1 cellular context compared by ENCODE assay signal in the genomic region with DNA sequence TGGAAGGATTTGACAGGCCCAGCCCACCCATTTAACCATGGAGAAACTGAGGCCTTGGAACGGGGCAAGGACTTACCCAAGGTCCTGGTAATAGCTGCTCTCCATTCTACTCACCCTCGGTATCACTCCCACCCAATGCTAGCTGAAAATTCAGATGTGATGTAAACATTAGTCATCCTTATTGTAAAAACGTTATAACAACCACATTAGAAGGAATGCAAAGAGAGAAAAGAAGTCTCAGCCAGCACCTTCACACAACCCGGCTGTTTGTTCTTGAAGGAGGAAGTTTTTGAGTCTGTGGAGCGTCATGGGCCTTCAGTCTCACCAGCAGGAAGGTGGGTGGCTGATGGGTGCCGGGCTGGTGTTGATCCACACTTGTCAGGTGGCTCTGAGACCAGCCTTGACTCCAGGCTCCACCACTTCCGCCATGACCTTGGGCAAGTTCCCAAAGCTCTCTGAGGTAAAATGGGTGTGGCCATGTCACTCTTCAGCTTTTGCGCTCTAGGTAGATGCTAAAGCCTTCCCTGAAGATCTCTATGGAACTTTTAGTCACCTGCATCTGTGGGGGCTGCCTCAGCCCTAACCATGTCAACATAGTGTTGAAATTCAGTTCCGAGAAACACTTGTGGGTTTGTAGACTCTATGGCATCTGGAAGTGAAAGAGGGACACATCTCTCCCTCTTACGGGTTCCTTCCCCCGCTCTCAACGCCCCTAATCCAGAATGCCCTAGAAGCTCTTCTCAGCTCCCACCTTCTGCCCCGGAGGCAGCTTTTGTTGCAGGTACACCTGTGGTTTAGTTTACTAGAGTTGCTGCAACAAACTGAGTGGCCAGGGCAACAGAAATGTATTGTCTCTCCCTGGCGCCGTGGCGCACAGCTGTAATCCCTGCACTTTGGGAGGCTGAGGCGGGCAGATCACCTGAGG.
TF ChIP-seq lines count a peak whose summit lies in the region.

No MANE protein-coding gene starts in this region.

TF ChIP-seq in HCT116, 20 proteins besides CTCF, POLR2A, EP300 and RAD21 (continued from another document):
- TF ChIP-seq, protein P1, sequence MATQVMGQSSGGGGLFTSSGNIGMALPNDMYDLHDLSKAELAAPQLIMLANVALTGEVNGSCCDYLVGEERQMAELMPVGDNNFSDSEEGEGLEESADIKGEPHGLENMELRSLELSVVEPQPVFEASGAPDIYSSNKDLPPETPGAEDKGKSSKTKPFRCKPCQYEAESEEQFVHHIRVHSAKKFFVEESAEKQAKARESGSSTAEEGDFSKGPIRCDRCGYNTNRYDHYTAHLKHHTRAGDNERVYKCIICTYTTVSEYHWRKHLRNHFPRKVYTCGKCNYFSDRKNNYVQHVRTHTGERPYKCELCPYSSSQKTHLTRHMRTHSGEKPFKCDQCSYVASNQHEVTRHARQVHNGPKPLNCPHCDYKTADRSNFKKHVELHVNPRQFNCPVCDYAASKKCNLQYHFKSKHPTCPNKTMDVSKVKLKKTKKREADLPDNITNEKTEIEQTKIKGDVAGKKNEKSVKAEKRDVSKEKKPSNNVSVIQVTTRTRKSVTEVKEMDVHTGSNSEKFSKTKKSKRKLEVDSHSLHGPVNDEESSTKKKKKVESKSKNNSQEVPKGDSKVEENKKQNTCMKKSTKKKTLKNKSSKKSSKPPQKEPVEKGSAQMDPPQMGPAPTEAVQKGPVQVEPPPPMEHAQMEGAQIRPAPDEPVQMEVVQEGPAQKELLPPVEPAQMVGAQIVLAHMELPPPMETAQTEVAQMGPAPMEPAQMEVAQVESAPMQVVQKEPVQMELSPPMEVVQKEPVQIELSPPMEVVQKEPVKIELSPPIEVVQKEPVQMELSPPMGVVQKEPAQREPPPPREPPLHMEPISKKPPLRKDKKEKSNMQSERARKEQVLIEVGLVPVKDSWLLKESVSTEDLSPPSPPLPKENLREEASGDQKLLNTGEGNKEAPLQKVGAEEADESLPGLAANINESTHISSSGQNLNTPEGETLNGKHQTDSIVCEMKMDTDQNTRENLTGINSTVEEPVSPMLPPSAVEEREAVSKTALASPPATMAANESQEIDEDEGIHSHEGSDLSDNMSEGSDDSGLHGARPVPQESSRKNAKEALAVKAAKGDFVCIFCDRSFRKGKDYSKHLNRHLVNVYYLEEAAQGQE (IDR thresholded peaks at IDR 0.05; ENCODE audit: low read depth): no peak
- TF ChIP-seq CEBPB (IDR thresholded peaks at IDR 0.05; ENCODE audit: low read depth): no peak
- no peak for TF ChIP-seq ELF1 (IDR thresholded peaks at IDR 0.05; ENCODE audit: borderline replicate concordance, low read depth)
- peak; percentile 44 for TF ChIP-seq TCF7L2 (IDR thresholded peaks at IDR 0.05; ENCODE audit: borderline replicate concordance, extremely low read depth, insufficient read depth, insufficient read length)
- no peak for TF ChIP-seq ZNF274 (IDR thresholded peaks at IDR 0.05; ENCODE audit: low read depth, low read length)
- TF ChIP-seq SIN3A (IDR thresholded peaks at IDR 0.05; ENCODE audit: low read depth): no peak
- TF ChIP-seq JUND (IDR thresholded peaks at IDR 0.05): no peak
- 0 out of 2 replicates have a peak, but pooled peaks have one; percentile 16 for TF ChIP-seq FOSL1 (IDR thresholded peaks at IDR 0.05; ENCODE audit: low read depth)
- no peak for TF ChIP-seq YY1 (IDR thresholded peaks at IDR 0.05; ENCODE audit: extremely low read depth, insufficient replicate concordance, low read depth, low read length)
- TF ChIP-seq EGR1 (IDR thresholded peaks at IDR 0.05; ENCODE audit: low read depth): no peak
- TF ChIP-seq, protein P2, sequence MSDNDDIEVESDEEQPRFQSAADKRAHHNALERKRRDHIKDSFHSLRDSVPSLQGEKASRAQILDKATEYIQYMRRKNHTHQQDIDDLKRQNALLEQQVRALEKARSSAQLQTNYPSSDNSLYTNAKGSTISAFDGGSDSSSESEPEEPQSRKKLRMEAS (IDR thresholded peaks at IDR 0.05): no peak
- TF ChIP-seq SP1 (IDR thresholded peaks at IDR 0.05; ENCODE audit: low read depth): 0 out of 2 replicates have a peak, but pooled peaks have one; percentile 9
